In genomic region chr6:156933201-156934053, GRCh38 we compare ENCODE assay signal across 9 cellular contexts.
DNase-seq lines count a peak whose midpoint lies in the region; ATAC-seq and TF ChIP-seq lines count a peak whose summit lies in the region.
"Had no signal": no experiment of that assay in that cellular context is flagged by ENCODE, and none has a peak within 500 bp of the region (broad histone marks: within the 10 kb centered on the region; RNA-seq: fewer than 3 reads in every experiment).

No MANE protein-coding gene starts in this region.

- H3K4me2 ChIP-seq in HCT116 (ENCODE audit: low read length) = peak overlapping the region; percentile 6; the same call in 1 of the 2 replicates

- H3K36me3 Mint-ChIP-seq in activated T-cell treated with anti-CD3 and anti-CD28 coated beads, Interleukin-2, amount 50 U/mL, for 4 hours (ENCODE audit: insufficient read depth) = peaks cover 24% of the 10 kb centered on the region

- H3K4me1 Mint-ChIP-seq in activated T-cell treated with anti-CD3 and anti-CD28 coated beads, Interleukin-2, amount 50 U/mL, for 4 hours (ENCODE audit: low read depth) = peaks cover 67% of the 10 kb centered on the region

- H3K79me2 ChIP-seq in HCT116 (ENCODE audit: insufficient read depth, low read length) = peaks cover 13% of the 10 kb centered on the region

- intact Hi-C loops in HCT116 (cut with micrococcal nuclease) = no loop called here

- H3K9me3 Mint-ChIP-seq in activated T-cell treated with anti-CD3 and anti-CD28 coated beads, Interleukin-2, amount 50 U/mL, for 4 hours = no peaks in the 10 kb centered on the region

- peaks cover 11 to 16% of the 10 kb centered on the region in 2 experiments; a peak in 3 of 4 replicates for H3K4me1 ChIP-seq in HCT116 (ENCODE audit: control insufficient read depth in 1 of 2, insufficient read depth in 2 of 2, low read length in 2 of 2)

- TF ChIP-seq RAD21 in HCT116 (IDR thresholded peaks at IDR 0.05; ENCODE audit: low read depth) = peak; percentile 38

- no peaks in the 10 kb centered on the region for H3K36me3 ChIP-seq in HCT116 (ENCODE audit: control insufficient read depth in 1 of 2, insufficient read depth in 2 of 2, low read length in 2 of 2)
- H3K36me3 ChIP-seq: neutrophil had no signal

- no peaks in the 10 kb centered on the region for H3K9me3 ChIP-seq in HCT116 (ENCODE audit: control insufficient read depth in 1 of 2, insufficient read depth in 1 of 2, low read depth in 1 of 2, low read length in 2 of 2)
- H3K9me3 ChIP-seq: neutrophil had no signal

- H4K20me1 ChIP-seq in HCT116 (ENCODE audit: insufficient read depth) = no peaks in the 10 kb centered on the region

- POLR2A ChIA-PET in HCT116 (lab: Charles Lee) = no interaction called here

- no peak overlapping the region for H2AFZ ChIP-seq in HCT116 (ENCODE audit: low read depth, low read length, poor library complexity, severe bottlenecking)

- no TSS peak for BruUV-seq in HCT116 (replicated peaks; lab: Mats Ljungman, UMichigan)

- CTCF ChIA-PET in HCT116 (lab: Charles Lee) = interaction anchor here (1.3 kb wide), 1 partner anchor 9 kb away, joined by 5 read pairs; no protein-coding TSS in a partner anchor

- no peak overlapping the region for H3K4me3 ChIP-seq in HCT116 (replicated peaks in 1 of 2; ENCODE audit: low read depth in 1 of 2, low read length in 2 of 2)

- RAD21 ChIA-PET in HCT116 (lab: Charles Lee; ENCODE audit: low non-redundant PET in 1 of 2, low total read pairs in 2 of 2, uncharacterized antibody in 2 of 2, unreplicated experiment in 2 of 2) = no interaction called here

- H3K9me2 ChIP-seq in HCT116 (ENCODE audit: insufficient read depth) = no peaks in the 10 kb centered on the region

- H3K27me3 Mint-ChIP-seq in activated T-cell treated with anti-CD3 and anti-CD28 coated beads, Interleukin-2, amount 50 U/mL, for 4 hours (ENCODE audit: low read depth) = no peaks in the 10 kb centered on the region

- no peak overlapping the region for H3K9ac ChIP-seq in HCT116 (ENCODE audit: low read length)

- peak in 1 of 3 experiments; percentile 14; a peak in 1 of 6 replicates for TF ChIP-seq CTCF in HCT116 (IDR thresholded peaks at IDR 0.05 in 2 of 3, conservative IDR thresholded peaks at IDR 0.05 in 1 of 3; ENCODE audit: borderline replicate concordance in 1 of 3, insufficient read depth in 1 of 3, low read depth in 2 of 3, low read length in 2 of 3)

- in situ Hi-C loops in ACHN (cut with HindIII; ENCODE audit: low pct_ligation_motif_present, low pct_unique_long_range_greater_than_20kb, low sequenced_read_pairs) = no loop called here

- no peak overlapping the region for H3K27ac ChIP-seq in HCT116 (ENCODE audit: low read depth, low read length)
- H3K27ac ChIP-seq: neutrophil had no signal

- no peak for TF ChIP-seq POLR2A in HCT116 (IDR thresholded peaks at IDR 0.05; ENCODE audit: borderline replicate concordance, extremely low read depth, insufficient read depth, insufficient read length)
- TF ChIP-seq POLR2A in erythroblast (IDR thresholded peaks at IDR 0.05; ENCODE audit: low read length) = no peak

- H3K4me3 Mint-ChIP-seq in activated T-cell treated with anti-CD3 and anti-CD28 coated beads, Interleukin-2, amount 50 U/mL, for 4 hours = no peak overlapping the region

- no peaks in the 10 kb centered on the region for H3K27me3 ChIP-seq in HCT116 (ENCODE audit: insufficient read depth, low read length)
- H3K27me3 ChIP-seq: neutrophil had no signal

- peak; percentile 70 for ATAC-seq in HCT116
- no peak for ATAC-seq in activated T-cell treated with anti-CD3 and anti-CD28 coated beads, Interleukin-2, amount 50 U/mL, for 4 hours

- DNase-seq in HCT116 (ENCODE audit: low read depth, low spot score) (no peak), NCI-H524 (lab: John Stamatoyannopoulos, UW) (peak; percentile 70 to 83), erythroblast (lab: John Stamatoyannopoulos, UW) (peak; percentile 23 to 30), pons (ENCODE audit: low spot score) (peak; percentile 52), ACHN (no peak), activated gamma-delta T cell (lab: John Stamatoyannopoulos, UW) (no peak), T-helper 9 cell (no peak)
- no peak for DNase-seq in activated T-cell treated with anti-CD3 and anti-CD28 coated beads, Interleukin-2, amount 50 U/mL, for 4 hours

TF ChIP-seq in HCT116, 20 proteins besides CTCF, POLR2A, EP300 and RAD21:
- TF ChIP-seq MAX (IDR thresholded peaks at IDR 0.05) (0 out of 2 replicates have a peak, but pooled peaks have one; percentile 7), REST (IDR thresholded peaks at IDR 0.05; ENCODE audit: low read depth) (no peak), JUND (IDR thresholded peaks at IDR 0.05) (no peak), ZFX (IDR thresholded peaks at IDR 0.05) (no peak)

Comparison
In these comparisons a context has a peak if more than half of its experiments do, and no peak if none do; other contexts are left out.
1. DNase-seq: peak in NCI-H524 (2 of 2), erythroblast (2 of 2) and pons (single experiment); none in HCT116 (single experiment), ACHN (single experiment), activated gamma-delta T cell (single experiment), T-helper 9 cell (single experiment) and activated T-cell treated with anti-CD3 and anti-CD28 coated beads, Interleukin-2, amount 50 U/mL, for 4 hours (single experiment).